Comparison of ENCODE assay signal across 8 cellular contexts in genomic region chr3:182909318-182910040, GRCh38.
A peak's percentile ranks its signal among the peaks of the same experiment; 100 is the strongest.
DNase-seq lines count a peak whose midpoint lies in the region; ATAC-seq, FAIRE-seq and TF ChIP-seq lines count a peak whose summit lies in the region.

No MANE protein-coding gene starts in this region.

- FAIRE-seq in A204.1 (lab: Jason Lieb, UNC) = peak; percentile 82
- no peak for FAIRE-seq in urothelium cell line (lab: Jason Lieb, UNC)

- in situ Hi-C loops in G401 (cut with HindIII; ENCODE audit: low sequenced_read_pairs) = no loop called here

- peak; percentile 54 for TF ChIP-seq CTCF in fibroblast of mammary gland (conservative IDR thresholded peaks at IDR 0.05; ENCODE audit: control insufficient read depth, insufficient read depth, low read depth, low read length)

- ATAC-seq in HG02973 (IDR thresholded peaks at IDR 0.05; ENCODE audit: unreplicated experiment) = no peak

- H3K4me3 ChIP-seq in fibroblast of mammary gland (ENCODE audit: control insufficient read depth, low read depth, low read length) = no peak overlapping the region

- peak; percentile 6 for DNase-seq in G401 (ENCODE audit: low spot score)
- peak; percentile 46 for DNase-seq in OCI-M1 (lab: John Stamatoyannopoulos, UW)
- peak; percentile 34 for DNase-seq in fibroblast of mammary gland (ENCODE audit: low read depth)
- DNase-seq in urothelium cell line (ENCODE audit: low spot score) = peak; percentile 29
- no peak for DNase-seq in occipital lobe (lab: John Stamatoyannopoulos, UW)
- DNase-seq in NCI-H1048 (lab: John Stamatoyannopoulos, UW) = no peak

Comparison
In these comparisons a context has a peak if more than half of its experiments do, and no peak if none do; other contexts are left out.
1. DNase-seq: peak in G401 (single experiment), OCI-M1 (single experiment), fibroblast of mammary gland (single experiment) and urothelium cell line (single experiment); none in occipital lobe (single experiment) and NCI-H1048 (single experiment).